ENCODE assay signal across 16 cellular contexts in genomic region chr9:98344581-98344980, GRCh38.
DNase-seq lines count a peak whose midpoint lies in the region; ATAC-seq and TF ChIP-seq lines count a peak whose summit lies in the region.
"Had no signal": no experiment of that assay in that cellular context is flagged by ENCODE, and none has a peak within 500 bp of the region (broad histone marks: within the 10 kb centered on the region; RNA-seq: fewer than 3 reads in every experiment).

No MANE protein-coding gene starts in this region.

- no peak for TF ChIP-seq EP300 in esophagus muscularis mucosa (IDR thresholded peaks at IDR 0.05)

- no peaks in the 10 kb centered on the region for H3K27me3 ChIP-seq in WERI-Rb-1 (ENCODE audit: insufficient read depth, low read depth, severe bottlenecking)
- H3K27me3 ChIP-seq in esophagus muscularis mucosa, result no peaks in the 10 kb centered on the region
- H3K27me3 ChIP-seq in trophoblast cell (ENCODE audit: insufficient read depth, low read length), result no peaks in the 10 kb centered on the region
- H3K27me3 ChIP-seq: BLaER1 had no signal

- 79% methylated on average over 4 of the region's 4 CpGs for WGBS in esophagus muscularis mucosa
- WGBS in trophoblast cell (ENCODE audit: extremely low coverage, insufficient coverage, insufficient read length), result no CpG with 5 or more reads among the region's 4 CpGs

- H3K27me3 Mint-ChIP-seq in activated T-cell treated with anti-CD3 and anti-CD28 coated beads, Interleukin-2, amount 50 U/mL, for 72 hours (ENCODE audit: low read depth), result peaks cover 59% of the 10 kb centered on the region

- H3K4me1 Mint-ChIP-seq in activated T-cell treated with anti-CD3 and anti-CD28 coated beads, Interleukin-2, amount 50 U/mL, for 72 hours (ENCODE audit: low read depth), result no peaks in the 10 kb centered on the region
- H3K4me1 Mint-ChIP-seq: B cell had no signal

- no peak for DNase-seq in WERI-Rb-1
- peak; percentile 91 for DNase-seq in esophagus muscularis mucosa (ENCODE audit: extremely low spot score)
- DNase-seq in trophoblast cell, result no peak
- no peak for DNase-seq in activated T-cell treated with anti-CD3 and anti-CD28 coated beads, Interleukin-2, amount 50 U/mL, for 72 hours
- no peak for DNase-seq in HPDE6-E6E7 (ENCODE audit: extremely low spot score)
- DNase-seq: Caco-2; CD4-positive, CD25-positive, alpha-beta regulatory T cell; CD8-positive, alpha-beta T cell; DMS153; DND-41; GOT3 had no signal

- no peaks in the 10 kb centered on the region for H3K4me1 ChIP-seq in esophagus muscularis mucosa
- H3K4me1 ChIP-seq in trophoblast cell (ENCODE audit: control insufficient read depth in 1 of 2, insufficient read depth in 2 of 2, low read length in 2 of 2), result no peaks in the 10 kb centered on the region
- H3K4me1 ChIP-seq: Caco-2, HAP-1 had no signal

- H2BK12ac ChIP-seq in trophoblast cell (ENCODE audit: low read length), result no peak overlapping the region

- no peak overlapping the region for H2AK5ac ChIP-seq in trophoblast cell (ENCODE audit: low read length)

- no peaks in the 10 kb centered on the region for H3K36me3 Mint-ChIP-seq in activated T-cell treated with anti-CD3 and anti-CD28 coated beads, Interleukin-2, amount 50 U/mL, for 72 hours (ENCODE audit: insufficient read depth in 2 of 2)
- H3K36me3 Mint-ChIP-seq: CD4-positive, CD25-positive, alpha-beta regulatory T cell; CD8-positive, alpha-beta T cell had no signal

- no peak overlapping the region for H3K18ac ChIP-seq in trophoblast cell (ENCODE audit: low read length)

- ATAC-seq in HG02973 (IDR thresholded peaks at IDR 0.05; ENCODE audit: unreplicated experiment), result no peak
- ATAC-seq in activated T-cell treated with anti-CD3 and anti-CD28 coated beads, Interleukin-2, amount 50 U/mL, for 72 hours (replicated peaks in 1 of 2), result no peak
- ATAC-seq: CD8-positive, alpha-beta T cell had no signal

- H3K27ac ChIP-seq in WERI-Rb-1 (peak overlapping the region; percentile 88), esophagus muscularis mucosa (replicated peaks in 1 of 4) (no peak overlapping the region), trophoblast cell (ENCODE audit: low read depth, low read length) (no peak overlapping the region)
- H3K27ac ChIP-seq: BLaER1, C4-2B had no signal

- H3K14ac ChIP-seq in trophoblast cell (ENCODE audit: low read length), result no peak overlapping the region

- no peak overlapping the region for H2BK5ac ChIP-seq in trophoblast cell (ENCODE audit: low read depth, low read length, poor library complexity)

- intact Hi-C loops in esophagus muscularis mucosa (cut with DNase I), result no loop called here

- peak overlapping the region; percentile 66 for H3K9ac ChIP-seq in trophoblast cell (ENCODE audit: low read length)
- H3K9ac ChIP-seq: BLaER1 had no signal

- H3K4ac ChIP-seq in trophoblast cell (ENCODE audit: low read depth, low read length), result no peak overlapping the region

- H2AFZ ChIP-seq in trophoblast cell (ENCODE audit: insufficient read depth, low read length, poor library complexity), result no peak overlapping the region

- H3K9me3 ChIP-seq in WERI-Rb-1 (ENCODE audit: severe bottlenecking) (peaks cover 8% of the 10 kb centered on the region), esophagus muscularis mucosa (peaks cover 0 to 7% (median 0%) of the 10 kb centered on the region in 4 donors), trophoblast cell (ENCODE audit: insufficient read depth, low read depth, low read length) (peaks cover 6% of the 10 kb centered on the region)
- H3K9me3 ChIP-seq: Caco-2, HAP-1 had no signal

- TF ChIP-seq CTCF in WERI-Rb-1 (IDR thresholded peaks at IDR 0.05; ENCODE audit: low read depth, low read length) (no peak), esophagus muscularis mucosa (IDR thresholded peaks at IDR 0.05) (no peak)

- H3K36me3 ChIP-seq in WERI-Rb-1 (no peaks in the 10 kb centered on the region), esophagus muscularis mucosa (no peaks in the 10 kb centered on the region), trophoblast cell (ENCODE audit: control insufficient read depth in 1 of 2, insufficient read depth in 2 of 2, low read length in 2 of 2) (no peaks in the 10 kb centered on the region)
- H3K36me3 ChIP-seq: BLaER1, HAP-1 had no signal

- H3K79me2 ChIP-seq in trophoblast cell (ENCODE audit: control insufficient read depth, insufficient read depth, low read length, poor library complexity), result no peaks in the 10 kb centered on the region

- H4K8ac ChIP-seq in trophoblast cell (ENCODE audit: low read depth, low read length), result no peak overlapping the region

- peaks cover 2 to 3% of the 10 kb centered on the region in 2 donors for H3K9me3 Mint-ChIP-seq in activated T-cell treated with anti-CD3 and anti-CD28 coated beads, Interleukin-2, amount 50 U/mL, for 72 hours

- no peak overlapping the region for H3K27ac Mint-ChIP-seq in activated T-cell treated with anti-CD3 and anti-CD28 coated beads, Interleukin-2, amount 50 U/mL, for 72 hours
- H3K27ac Mint-ChIP-seq: B cell; CD8-positive, alpha-beta T cell had no signal

- no peak for TF ChIP-seq POLR2A in esophagus muscularis mucosa (IDR thresholded peaks at IDR 0.05; ENCODE audit: low read depth)

- no peaks in the 10 kb centered on the region for H3K79me1 ChIP-seq in trophoblast cell (ENCODE audit: low read length)

- H4K12ac ChIP-seq in trophoblast cell (ENCODE audit: low read depth, low read length), result no peak overlapping the region

- H2BK120ac ChIP-seq in trophoblast cell (ENCODE audit: insufficient read depth, low read length, poor library complexity), result no peak overlapping the region

- H3K4me3 ChIP-seq in WERI-Rb-1 (ENCODE audit: low read depth, low read length) (peak overlapping the region; percentile 7; the same call in 1 of the 2 replicates), esophagus muscularis mucosa (no peak overlapping the region), trophoblast cell (ENCODE audit: low read depth, low read length) (no peak overlapping the region)
- H3K4me3 ChIP-seq: BLaER1, HAP-1 had no signal

- no peak overlapping the region for H3K4me2 ChIP-seq in trophoblast cell (ENCODE audit: low read length)
- H3K4me2 ChIP-seq: BLaER1 had no signal

- H3K4me3 Mint-ChIP-seq in activated T-cell treated with anti-CD3 and anti-CD28 coated beads, Interleukin-2, amount 50 U/mL, for 72 hours, result no peak overlapping the region
- H3K4me3 Mint-ChIP-seq: B cell; CD4-positive, CD25-positive, alpha-beta regulatory T cell; CD8-positive, alpha-beta T cell had no signal

- H3K23ac ChIP-seq in trophoblast cell (ENCODE audit: low read length), result no peak overlapping the region

- H4K91ac ChIP-seq in trophoblast cell (ENCODE audit: low read depth, low read length), result no peak overlapping the region
